19 cellular contexts compared by ENCODE assay signal in genomic region chr10:89215511-89215910, GRCh38. TPM values are rescaled to one million over a fixed set of nuclear protein-coding genes. Genes with fewer than 3 reads are reported as not detected.
"Had no signal": no experiment of that assay in that cellular context is flagged by ENCODE, and none has a peak within 500 bp of the region (broad histone marks: within the 10 kb centered on the region; RNA-seq: fewer than 3 reads in every experiment).

No MANE protein-coding gene starts in this region.

- DNase-seq: activated CD4-positive, alpha-beta memory T cell treated with anti-CD3 and anti-CD28 coated beads, Interleukin-2, amount 10 ng/mL, durations not matched to agents 7 days and 5 days; activated gamma-delta T cell treated with Interleukin-2 at 50 U/mL for 16 hours; activated naive CD8-positive, alpha-beta T cell treated with anti-CD3 and anti-CD28 coated beads, Interleukin-2, amount 10 ng/mL, durations not matched to agents 7 days and 5 days; activated T-cell treated with anti-CD3 and anti-CD28 coated beads, Interleukin-2, amount 50 U/mL, for 48 hours; colonic mucosa; effector CD4-positive, alpha-beta T cell; immature natural killer cell; left colon; mammary epithelial cell; occipital lobe; right lobe of liver; spleen; stimulated activated CD4-positive, alpha-beta T cell treated with anti-CD3 and anti-CD28 coated beads, Interleukin-1b, Interleukin-23, amount 100 ng/mL, for 48 hours; T-helper 9 cell; upper lobe of right lung had no signal

- H3K4me3 Mint-ChIP-seq: activated CD4-positive, alpha-beta memory T cell treated with anti-CD3 and anti-CD28 coated beads, Interleukin-2, amount 10 ng/mL, durations not matched to agents 7 days and 5 days; activated naive CD8-positive, alpha-beta T cell treated with anti-CD3 and anti-CD28 coated beads, Interleukin-2, amount 10 ng/mL, durations not matched to agents 7 days and 5 days; immature natural killer cell; nephron; stimulated activated memory B cell treated with anti-CD40 and anti-IgM and Interleukin-4, amounts not matched to agents 10 μg/mL and 1 μg/mL and 100 μg/mL, for 72 hours had no signal

- H3K36me3 ChIP-seq: cardiac muscle cell, colonic mucosa, prostate gland had no signal

- H3K9me3 Mint-ChIP-seq: activated CD4-positive, alpha-beta memory T cell treated with anti-CD3 and anti-CD28 coated beads, Interleukin-2, amount 10 ng/mL, durations not matched to agents 7 days and 5 days; activated naive CD8-positive, alpha-beta T cell treated with anti-CD3 and anti-CD28 coated beads, Interleukin-2, amount 10 ng/mL, durations not matched to agents 7 days and 5 days; immature natural killer cell; nephron; stimulated activated memory B cell treated with anti-CD40 and anti-IgM and Interleukin-4, amounts not matched to agents 10 μg/mL and 1 μg/mL and 100 μg/mL, for 72 hours had no signal

- ATAC-seq: left colon; right lobe of liver; stimulated activated memory B cell treated with anti-CD40 and anti-IgM and Interleukin-4, amounts not matched to agents 10 μg/mL and 1 μg/mL and 100 μg/mL, for 72 hours; upper lobe of right lung had no signal

- H3K27ac ChIP-seq: cardiac muscle cell, colonic mucosa, prostate gland, right lobe of liver, spleen, upper lobe of right lung had no signal

- H3K27me3 ChIP-seq: colonic mucosa, right lobe of liver, spleen, upper lobe of right lung had no signal

- H3K27ac Mint-ChIP-seq: activated CD4-positive, alpha-beta memory T cell treated with anti-CD3 and anti-CD28 coated beads, Interleukin-2, amount 10 ng/mL, durations not matched to agents 7 days and 5 days; activated naive CD8-positive, alpha-beta T cell treated with anti-CD3 and anti-CD28 coated beads, Interleukin-2, amount 10 ng/mL, durations not matched to agents 7 days and 5 days; immature natural killer cell; nephron; stimulated activated memory B cell treated with anti-CD40 and anti-IgM and Interleukin-4, amounts not matched to agents 10 μg/mL and 1 μg/mL and 100 μg/mL, for 72 hours had no signal

- H3K4me3 ChIP-seq: cardiac muscle cell, colonic mucosa, prostate gland, right lobe of liver, spleen, upper lobe of right lung had no signal

- H3K9me3 ChIP-seq: colonic mucosa, prostate gland, right lobe of liver, spleen, upper lobe of right lung had no signal

- H3K4me1 ChIP-seq: colonic mucosa, prostate gland had no signal

RNA-seq across cellular contexts. Expression of gene CH25H, which starts 8.4 kb away (rescaled TPM):
- total RNA-seq: activated CD4-positive, alpha-beta memory T cell treated with anti-CD3 and anti-CD28 coated beads, Interleukin-2, amount 10 ng/mL, durations not matched to agents 7 days and 5 days; activated naive CD8-positive, alpha-beta T cell treated with anti-CD3 and anti-CD28 coated beads, Interleukin-2, amount 10 ng/mL, durations not matched to agents 7 days and 5 days; cardiac muscle cell had no signal
- polyA plus RNA-seq: cardiac muscle cell, mammary epithelial cell had no signal
